ENCODE assay signal across 8 cellular contexts in genomic region chr5:142110046-142110531, GRCh38. TPM values are rescaled to one million over a fixed set of nuclear protein-coding genes. Genes with fewer than 3 reads are reported as not detected.
DNase-seq lines count a peak whose midpoint lies in the region; ATAC-seq, FAIRE-seq and TF ChIP-seq lines count a peak whose summit lies in the region.

No MANE protein-coding gene starts in this region.

- intact Hi-C loops in right lobe of liver (cut with DNase I): no loop called here

- H3K27me3 ChIP-seq in bronchial epithelial cell (ENCODE audit: control insufficient read depth, insufficient read depth, low read length): no peaks in the 10 kb centered on the region
- H3K27me3 ChIP-seq in right lobe of liver: no peaks in the 10 kb centered on the region

- DNase-seq in stimulated activated naive CD8-positive, alpha-beta T cell treated with anti-CD3 and anti-CD28 coated beads, Interleukin-15, Interleukin-2, amounts not matched to agents 100 U/mL and 50 U/mL, for 24 hours: no peak
- peak; percentile 53 to 78 for DNase-seq in NOMO-1 (lab: John Stamatoyannopoulos, UW; ENCODE audit: unreplicated experiment in 2 of 2)
- no peak for DNase-seq in bronchial epithelial cell (ENCODE audit: low read depth)
- peak in 2 of 3 donors; percentile 31 to 54 for DNase-seq in right lobe of liver
- no peak for DNase-seq in cortex of kidney (lab: John Stamatoyannopoulos, UW)

- H3K36me3 ChIP-seq in bronchial epithelial cell (ENCODE audit: control insufficient read depth, insufficient read depth, low read length): no peaks in the 10 kb centered on the region
- H3K36me3 ChIP-seq in right lobe of liver: no peaks in the 10 kb centered on the region

- TF ChIP-seq POLR2A in right lobe of liver (IDR thresholded peaks at IDR 0.05): no peak

- peaks cover 90% of the 10 kb centered on the region for H3K4me1 Mint-ChIP-seq in stimulated activated naive CD8-positive, alpha-beta T cell treated with anti-CD3 and anti-CD28 coated beads, Interleukin-15, Interleukin-2, amounts not matched to agents 100 ng/mL and 50 ng/mL, for 24 hours (ENCODE audit: low read depth)

- no peak for FAIRE-seq in bronchial epithelial cell (lab: Jason Lieb, UNC)

- no peak for ATAC-seq in stimulated activated naive CD8-positive, alpha-beta T cell treated with anti-CD3 and anti-CD28 coated beads, Interleukin-15, Interleukin-2, amounts not matched to agents 100 U/mL and 50 U/mL, for 24 hours
- peak in 3 of 4 donors; percentile 11 to 30 (median 18) for ATAC-seq in right lobe of liver
- no peak for ATAC-seq in GM19023 (IDR thresholded peaks at IDR 0.05; ENCODE audit: unreplicated experiment)

- peaks cover 46% of the 10 kb centered on the region for H3K36me3 Mint-ChIP-seq in stimulated activated naive CD8-positive, alpha-beta T cell treated with anti-CD3 and anti-CD28 coated beads, Interleukin-15, Interleukin-2, amounts not matched to agents 100 ng/mL and 50 ng/mL, for 24 hours (ENCODE audit: low read depth)

- peak overlapping the region; percentile 100 for H3K27ac Mint-ChIP-seq in stimulated activated naive CD8-positive, alpha-beta T cell treated with anti-CD3 and anti-CD28 coated beads, Interleukin-15, Interleukin-2, amounts not matched to agents 100 ng/mL and 50 ng/mL, for 24 hours

- H3K4me3 ChIP-seq in bronchial epithelial cell (ENCODE audit: low read depth, low read length): peak overlapping the region; percentile 65
- H3K4me3 ChIP-seq in right lobe of liver: peak overlapping the region; percentile 75 to 91 (median 83)

- H3K4me3 Mint-ChIP-seq in stimulated activated naive CD8-positive, alpha-beta T cell treated with anti-CD3 and anti-CD28 coated beads, Interleukin-15, Interleukin-2, amounts not matched to agents 100 ng/mL and 50 ng/mL, for 24 hours: peak overlapping the region; percentile 99

- H3K9me3 ChIP-seq in right lobe of liver: no peaks in the 10 kb centered on the region

- peaks cover 0 to 23% (median 9%) of the 10 kb centered on the region in 4 donors for H3K4me1 ChIP-seq in right lobe of liver

- TF ChIP-seq CTCF in bronchial epithelial cell (IDR thresholded peaks at IDR 0.05; ENCODE audit: insufficient read depth, low read length, severe bottlenecking) (no peak), right lobe of liver (IDR thresholded peaks at IDR 0.05) (peak in 1 of 4 donors; percentile 4)

- WGBS in right lobe of liver (ENCODE audit: insufficient coverage, low coverage, low lambda C conversion rate, missing lambda C conversion rate): under 1% methylated on average over 9 of the region's 9 CpGs

- H3K27ac ChIP-seq in right lobe of liver (peak overlapping the region; percentile 97 to 99 (median 98)), temporal lobe (ENCODE audit: low read depth, low read length) (peak overlapping the region; percentile 95)

- no peaks in the 10 kb centered on the region for H3K27me3 Mint-ChIP-seq in stimulated activated naive CD8-positive, alpha-beta T cell treated with anti-CD3 and anti-CD28 coated beads, Interleukin-15, Interleukin-2, amounts not matched to agents 100 ng/mL and 50 ng/mL, for 24 hours

- H3K9me3 Mint-ChIP-seq in stimulated activated naive CD8-positive, alpha-beta T cell treated with anti-CD3 and anti-CD28 coated beads, Interleukin-15, Interleukin-2, amounts not matched to agents 100 ng/mL and 50 ng/mL, for 24 hours: no peaks in the 10 kb centered on the region

RNA-seq across cellular contexts. Expression of gene NDFIP1, which starts 1.5 kb away (rescaled TPM):
- total RNA-seq in bronchial epithelial cell (16.8 and 29.8 TPM in 2 replicates), right lobe of liver (10 to 100 TPM; 50.4 to 61.1 (median 57.1) TPM), temporal lobe (174 TPM)

Comparison
In these comparisons a context has a peak if more than half of its experiments do, and no peak if none do; other contexts are left out.
1. ATAC-seq: peak in right lobe of liver (3 of 4); none in stimulated activated naive CD8-positive, alpha-beta T cell treated with anti-CD3 and anti-CD28 coated beads, Interleukin-15, Interleukin-2, amounts not matched to agents 100 U/mL and 50 U/mL, for 24 hours (single experiment) and GM19023 (single experiment).
2. DNase-seq: peak in NOMO-1 (2 of 2) and right lobe of liver (2 of 3); none in stimulated activated naive CD8-positive, alpha-beta T cell treated with anti-CD3 and anti-CD28 coated beads, Interleukin-15, Interleukin-2, amounts not matched to agents 100 U/mL and 50 U/mL, for 24 hours (single experiment), bronchial epithelial cell (single experiment) and cortex of kidney (single experiment).